ENCODE assay signal across 1 cellular context in the genomic region with DNA sequence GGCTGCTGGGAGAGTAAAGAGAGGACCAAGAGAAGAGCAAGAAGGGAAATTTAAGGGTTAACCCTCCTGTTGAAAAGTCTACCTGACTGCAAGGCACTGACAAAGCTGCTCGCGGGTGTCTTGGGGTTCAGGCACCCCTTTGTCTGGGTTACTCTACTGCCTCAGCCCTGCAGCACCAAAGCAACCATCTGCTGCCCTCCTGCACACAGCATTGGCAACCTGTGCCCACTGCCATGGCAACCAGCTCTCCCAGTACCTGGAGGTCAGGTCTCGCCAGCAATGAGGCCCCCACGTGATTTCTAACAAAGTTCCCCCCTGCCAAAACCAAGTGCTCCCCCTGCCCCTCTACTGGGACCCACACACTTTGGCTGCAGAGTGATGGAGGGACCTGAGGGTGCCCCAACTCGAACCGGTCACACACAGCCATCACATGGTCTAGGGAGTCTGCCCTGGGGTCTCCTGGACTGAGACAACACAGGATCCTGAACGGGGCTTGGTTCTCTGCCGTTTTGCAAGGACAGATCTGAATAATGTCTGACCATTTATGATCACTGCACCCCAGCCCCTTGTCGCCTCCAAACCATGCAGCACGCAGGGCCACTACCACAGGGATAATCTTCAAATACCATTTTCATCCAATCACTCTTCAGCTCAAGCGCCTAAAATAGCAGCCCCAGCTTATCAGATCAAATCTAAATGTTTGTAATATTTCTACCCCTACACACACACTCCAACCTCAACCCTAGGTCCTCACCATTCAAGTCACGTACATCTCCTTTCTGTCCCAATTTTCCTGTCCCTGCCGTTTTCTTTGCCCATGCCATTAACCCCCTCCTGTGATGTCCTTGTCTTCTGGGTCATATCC.
TF ChIP-seq lines count a peak whose summit lies in the region.

No MANE protein-coding gene starts in this region.

TF ChIP-seq in A549, 52 proteins besides CTCF, POLR2A, EP300 and RAD21 (continued from another document):
- TF ChIP-seq, protein P1, sequence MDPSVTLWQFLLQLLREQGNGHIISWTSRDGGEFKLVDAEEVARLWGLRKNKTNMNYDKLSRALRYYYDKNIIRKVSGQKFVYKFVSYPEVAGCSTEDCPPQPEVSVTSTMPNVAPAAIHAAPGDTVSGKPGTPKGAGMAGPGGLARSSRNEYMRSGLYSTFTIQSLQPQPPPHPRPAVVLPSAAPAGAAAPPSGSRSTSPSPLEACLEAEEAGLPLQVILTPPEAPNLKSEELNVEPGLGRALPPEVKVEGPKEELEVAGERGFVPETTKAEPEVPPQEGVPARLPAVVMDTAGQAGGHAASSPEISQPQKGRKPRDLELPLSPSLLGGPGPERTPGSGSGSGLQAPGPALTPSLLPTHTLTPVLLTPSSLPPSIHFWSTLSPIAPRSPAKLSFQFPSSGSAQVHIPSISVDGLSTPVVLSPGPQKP (IDR thresholded peaks at IDR 0.05; ENCODE audit: low read depth, low read length): no peak
- TF ChIP-seq GATA3 (IDR thresholded peaks at IDR 0.05; ENCODE audit: borderline replicate concordance) (no peak), NR3C1 (IDR thresholded peaks at IDR 0.05) (no peak)
- TF ChIP-seq, protein P2, sequence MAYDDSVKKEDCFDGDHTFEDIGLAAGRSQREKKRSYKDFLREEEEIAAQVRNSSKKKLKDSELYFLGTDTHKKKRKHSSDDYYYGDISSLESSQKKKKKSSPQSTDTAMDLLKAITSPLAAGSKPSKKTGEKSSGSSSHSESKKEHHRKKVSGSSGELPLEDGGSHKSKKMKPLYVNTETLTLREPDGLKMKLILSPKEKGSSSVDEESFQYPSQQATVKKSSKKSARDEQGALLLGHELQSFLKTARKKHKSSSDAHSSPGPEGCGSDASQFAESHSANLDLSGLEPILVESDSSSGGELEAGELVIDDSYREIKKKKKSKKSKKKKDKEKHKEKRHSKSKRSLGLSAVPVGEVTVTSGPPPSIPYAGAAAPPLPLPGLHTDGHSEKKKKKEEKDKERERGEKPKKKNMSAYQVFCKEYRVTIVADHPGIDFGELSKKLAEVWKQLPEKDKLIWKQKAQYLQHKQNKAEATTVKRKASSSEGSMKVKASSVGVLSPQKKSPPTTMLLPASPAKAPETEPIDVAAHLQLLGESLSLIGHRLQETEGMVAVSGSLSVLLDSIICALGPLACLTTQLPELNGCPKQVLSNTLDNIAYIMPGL (CRISPR knock-in tag; IDR thresholded peaks at IDR 0.05; ENCODE audit: borderline replicate concordance): no peak
